Comparison of ENCODE assay signal across 9 cellular contexts in genomic region chr4:76758290-76758882, GRCh38.
A peak's percentile ranks its signal among the peaks of the same experiment; 100 is the strongest.
DNase-seq lines count a peak whose midpoint lies in the region; ATAC-seq and TF ChIP-seq lines count a peak whose summit lies in the region.
"Had no signal": no experiment of that assay in that cellular context is flagged by ENCODE, and none has a peak within 500 bp of the region (broad histone marks: within the 10 kb centered on the region; RNA-seq: fewer than 3 reads in every experiment).

No MANE protein-coding gene starts in this region.

- no peak overlapping the region for H3K23ac ChIP-seq in H9 (ENCODE audit: insufficient read length, low read depth, low read length)

- H3K27me3 Mint-ChIP-seq in H9 (ENCODE audit: low read depth) (no peaks in the 10 kb centered on the region), nephron progenitor cell (ENCODE audit: low read depth, poor library complexity) (no peaks in the 10 kb centered on the region)

- no peak overlapping the region for H2AFZ ChIP-seq in H9 (ENCODE audit: low read length)

- H3K27ac Mint-ChIP-seq in H9 (peak overlapping the region in 2 of 3 experiments; percentile 52 to 86; a peak in 2 of 7 replicates), nephron progenitor cell (peak overlapping the region; percentile 18)
- H3K27ac Mint-ChIP-seq: memory B cell had no signal

- no peak overlapping the region for H2BK15ac ChIP-seq in H9 (ENCODE audit: low read depth, low read length)

- H2AK5ac ChIP-seq in H9 (ENCODE audit: insufficient read length, low read length) = no peak overlapping the region

- H3K56ac ChIP-seq in H9 (ENCODE audit: insufficient read length, low read depth, low read length) = no peak overlapping the region

- H3K4me1 Mint-ChIP-seq in H9 (peaks cover 2 to 4% of the 10 kb centered on the region in 2 experiments; a peak in 3 of 4 replicates), nephron progenitor cell (peaks cover 73% of the 10 kb centered on the region)
- H3K4me1 Mint-ChIP-seq: memory B cell had no signal

- H2BK20ac ChIP-seq in H9 (ENCODE audit: low read depth, low read length, poor library complexity, severe bottlenecking) = no peak overlapping the region

- H3K9me3 ChIP-seq in H9 (ENCODE audit: control insufficient read depth, low read depth, low read length) = no peaks in the 10 kb centered on the region

- no peaks in the 10 kb centered on the region for H3K4me1 ChIP-seq in H9 (ENCODE audit: insufficient read depth, low read length)

- no peak overlapping the region for H3K4me3 ChIP-seq in epithelial cell of proximal tubule (ENCODE audit: low read depth, low read length)

- H4K8ac ChIP-seq in H9 (replicated peaks; ENCODE audit: insufficient read length, low read depth, low read length) = no peak overlapping the region

- H3K79me1 ChIP-seq in H9 (ENCODE audit: insufficient read depth, low read depth, low read length, poor library complexity, severe bottlenecking) = no peaks in the 10 kb centered on the region

- DNase-seq in COR-L47 (lab: John Stamatoyannopoulos, UW) (peak; percentile 61), H9 (no peak), RKO (ENCODE audit: low spot score) (peak; percentile 65), epithelial cell of proximal tubule (ENCODE audit: low read depth) (no peak), nephron progenitor cell (no peak), NCI-H2171 treated with DMSO at 0.1 percent for 48 hours (lab: John Stamatoyannopoulos, UW) (no peak)

- no peak overlapping the region for H3K4me2 ChIP-seq in H9 (ENCODE audit: insufficient read depth, insufficient read length, low read length)

- no peaks in the 10 kb centered on the region; a peak in 1 of 5 replicates for H3K9me3 Mint-ChIP-seq in H9
- H3K9me3 Mint-ChIP-seq in nephron progenitor cell = no peaks in the 10 kb centered on the region
- H3K9me3 Mint-ChIP-seq: memory B cell had no signal

- no peaks in the 10 kb centered on the region for H4K20me1 ChIP-seq in H9 (ENCODE audit: control insufficient read depth, insufficient read depth, insufficient read length)

- no peak for ATAC-seq in HG02885 (IDR thresholded peaks at IDR 0.05; ENCODE audit: poor library complexity, unreplicated experiment)
- no peak for ATAC-seq in HG03097 (IDR thresholded peaks at IDR 0.05; ENCODE audit: low FRiP score, unreplicated experiment)

- H4K5ac ChIP-seq in H9 (ENCODE audit: insufficient read length, low read depth, low read length) = no peak overlapping the region

- no peak overlapping the region for H3K4ac ChIP-seq in H9 (ENCODE audit: low read depth, low read length)

- H2BK120ac ChIP-seq in H9 (ENCODE audit: low read depth, low read length, poor library complexity, severe bottlenecking) = no peak overlapping the region

- no peak overlapping the region for H3K14ac ChIP-seq in H9 (ENCODE audit: insufficient read depth, low read length)

- no peaks in the 10 kb centered on the region for H3K79me2 ChIP-seq in H9 (ENCODE audit: insufficient read depth, low read length)

- H4K91ac ChIP-seq in H9 (ENCODE audit: insufficient read length, low read depth, low read length) = no peak overlapping the region

- WGBS in H9 (ENCODE audit: extremely low coverage, insufficient read length, low lambda C conversion rate) = no CpG with 5 or more reads among the region's 4 CpGs

- H3K9ac ChIP-seq in H9 (ENCODE audit: extremely low read depth, insufficient read length, low read length) = no peak overlapping the region

- H3K4me3 Mint-ChIP-seq in H9 (no peak overlapping the region), nephron progenitor cell (no peak overlapping the region)
- H3K4me3 Mint-ChIP-seq: memory B cell had no signal

- no peak overlapping the region for H3K18ac ChIP-seq in H9 (ENCODE audit: insufficient read length, low read depth, low read length)

- H3K27me3 ChIP-seq in H9 (ENCODE audit: insufficient read depth, low read length) = no peaks in the 10 kb centered on the region

- no peak overlapping the region for H2BK5ac ChIP-seq in H9 (ENCODE audit: insufficient read length, low read length)

- H3K27ac ChIP-seq in H9 (ENCODE audit: insufficient read length, low read depth, low read length) = no peak overlapping the region

- no peaks in the 10 kb centered on the region for H3K23me2 ChIP-seq in H9 (ENCODE audit: insufficient read length, low read depth, low read length, poor library complexity, severe bottlenecking)

- TF ChIP-seq CTCF in H9 (conservative IDR thresholded peaks at IDR 0.05) (peak; percentile 89), epithelial cell of proximal tubule (conservative IDR thresholded peaks at IDR 0.05; ENCODE audit: low read depth, low read length) (peak; percentile 80), nephron progenitor cell (IDR thresholded peaks at IDR 0.05) (peak; percentile 79)

- peaks cover 36 to 69% (median 67%) of the 10 kb centered on the region in 3 experiments for H3K36me3 Mint-ChIP-seq in H9 (ENCODE audit: insufficient read depth in 1 of 3, low read depth in 3 of 3)
- H3K36me3 Mint-ChIP-seq in nephron progenitor cell (ENCODE audit: low read depth) = peaks cover 95% of the 10 kb centered on the region
- H3K36me3 Mint-ChIP-seq: memory B cell had no signal

- H2BK12ac ChIP-seq in H9 (ENCODE audit: insufficient read length, low read depth, low read length) = no peak overlapping the region

- no peak overlapping the region for H3T11ph ChIP-seq in H9 (ENCODE audit: low read length)

Comparison
In these comparisons a context has a peak if more than half of its experiments do, and no peak if none do; other contexts are left out.
1. DNase-seq: peak in COR-L47 (single experiment) and RKO (single experiment); none in H9 (single experiment), epithelial cell of proximal tubule (single experiment), nephron progenitor cell (single experiment) and NCI-H2171 treated with DMSO at 0.1 percent for 48 hours (single experiment).
2. Peak in every context shown above with its lines, with median percentiles within 50 percentile points of each other: CTCF ChIP-seq.